26 cellular contexts compared by ENCODE assay signal in the genomic region with DNA sequence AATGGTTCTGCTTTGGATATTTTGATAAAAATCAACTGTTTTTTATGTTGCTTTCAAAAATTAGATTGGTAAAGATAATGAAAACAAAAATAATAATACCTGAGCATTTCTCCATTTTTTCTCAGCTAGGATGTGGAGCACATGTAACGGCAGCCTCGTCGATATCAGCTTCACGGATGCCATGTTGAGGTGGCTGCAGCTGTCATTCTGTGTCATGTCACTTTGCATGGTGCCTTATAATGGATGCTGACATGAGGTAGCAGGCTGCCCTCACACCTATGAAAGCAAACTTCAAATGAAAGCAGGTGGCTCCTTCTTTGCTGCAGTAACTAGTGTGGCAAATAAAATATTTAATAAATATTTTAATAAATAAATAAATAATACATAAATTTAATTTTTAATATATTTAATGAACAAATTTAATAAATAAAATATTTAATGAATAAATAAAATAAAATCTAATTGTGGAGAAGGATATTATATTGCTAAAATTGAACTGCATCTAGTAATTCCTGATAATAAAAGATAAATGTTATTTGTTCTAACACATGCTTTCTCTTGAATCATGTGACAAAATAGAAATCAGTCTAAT.
"Had no signal": no experiment of that assay in that cellular context is flagged by ENCODE, and none has a peak within 500 bp of the region (broad histone marks: within the 10 kb centered on the region; RNA-seq: fewer than 3 reads in every experiment).

No MANE protein-coding gene starts in this region.

- H3K27ac ChIP-seq: coronary artery, esophagus muscularis mucosa, foreskin keratinocyte, heart right ventricle, lower lobe of right lung, neural progenitor cell, prostate gland, sigmoid colon, spleen, testis, tibial artery had no signal

- H3K4me2 ChIP-seq: neural progenitor cell had no signal

- H3K4me3 Mint-ChIP-seq: naive B cell; natural killer cell treated with Interleukin-12 subunit alpha and Interleukin-12 subunit beta and Interleukin-15 and Interleukin-18, amount 100 ng/mL, for 72 hours; neural progenitor cell; stimulated activated memory B cell treated with anti-CD40 and anti-IgM and Interleukin-4, amounts not matched to agents 10 μg/mL and 1 μg/mL and 100 μg/mL, for 72 hours; type B pancreatic cell had no signal

- H3K9me3 ChIP-seq: esophagus muscularis mucosa, lower lobe of right lung, mucosa of descending colon, prostate gland, sigmoid colon, spleen, testis, tibial artery had no signal

- H3K9ac ChIP-seq: neural progenitor cell had no signal

- H3K9me3 Mint-ChIP-seq: neural progenitor cell had no signal

- H3K36me3 Mint-ChIP-seq: naive B cell; natural killer cell treated with Interleukin-12 subunit alpha and Interleukin-12 subunit beta and Interleukin-15 and Interleukin-18, amount 100 ng/mL, for 72 hours; neural progenitor cell; stimulated activated memory B cell treated with anti-CD40 and anti-IgM and Interleukin-4, amounts not matched to agents 10 μg/mL and 1 μg/mL and 100 μg/mL, for 72 hours had no signal

- H3K27me3 Mint-ChIP-seq: naive B cell; natural killer cell treated with Interleukin-12 subunit alpha and Interleukin-12 subunit beta and Interleukin-15 and Interleukin-18, amount 100 ng/mL, for 72 hours; stimulated activated memory B cell treated with anti-CD40 and anti-IgM and Interleukin-4, amounts not matched to agents 10 μg/mL and 1 μg/mL and 100 μg/mL, for 72 hours; type B pancreatic cell had no signal

- H3K4me1 Mint-ChIP-seq: naive B cell; neural progenitor cell; stimulated activated memory B cell treated with anti-CD40 and anti-IgM and Interleukin-4, amounts not matched to agents 10 μg/mL and 1 μg/mL and 100 μg/mL, for 72 hours had no signal

- H3K27ac Mint-ChIP-seq: naive B cell; natural killer cell treated with Interleukin-12 subunit alpha and Interleukin-12 subunit beta and Interleukin-15 and Interleukin-18, amount 100 ng/mL, for 72 hours; neural progenitor cell; stimulated activated memory B cell treated with anti-CD40 and anti-IgM and Interleukin-4, amounts not matched to agents 10 μg/mL and 1 μg/mL and 100 μg/mL, for 72 hours; type B pancreatic cell had no signal

- ATAC-seq: foreskin keratinocyte; heart right ventricle; left ventricle myocardium superior; lower lobe of right lung; mucosa of descending colon; natural killer cell treated with Interleukin-12 subunit alpha and Interleukin-12 subunit beta and Interleukin-15 and Interleukin-18, amount 100 ng/mL, for 72 hours; right cardiac atrium; stimulated activated memory B cell treated with anti-CD40 and anti-IgM and Interleukin-4, amounts not matched to agents 10 μg/mL and 1 μg/mL and 100 μg/mL, for 72 hours; stimulated activated naive CD8-positive, alpha-beta T cell treated with anti-CD3 and anti-CD28 coated beads, Interleukin-15, Interleukin-2, amounts not matched to agents 100 U/mL and 50 U/mL, for 24 hours had no signal

- H3K4me3 ChIP-seq: coronary artery, esophagus muscularis mucosa, heart right ventricle, lower lobe of right lung, mucosa of descending colon, neural progenitor cell, prostate gland, sigmoid colon, spleen, testis, tibial artery had no signal

- H3K27me3 ChIP-seq: esophagus muscularis mucosa, foreskin keratinocyte, heart right ventricle, neural progenitor cell, sigmoid colon, spleen, testis, tibial artery had no signal

- H2AFZ ChIP-seq: neural progenitor cell had no signal

- H3K36me3 ChIP-seq: esophagus muscularis mucosa, heart right ventricle, lower lobe of right lung, neural progenitor cell, prostate gland, sigmoid colon, spleen, tibial artery had no signal

- DNase-seq: dermis blood vessel endothelial cell; effector memory CD4-positive, alpha-beta T cell; foreskin keratinocyte; glutamatergic neuron; heart right ventricle; hippocampal formation; islet precursor cell; left ventricle myocardium superior; lower lobe of right lung; mucosa of descending colon; naive B cell; right cardiac atrium; sigmoid colon; spleen; stimulated activated CD4-positive, alpha-beta T cell treated with anti-CD3 and anti-CD28 coated beads, Interleukin-4, amount 100 ng/mL, for 4 hours; stimulated activated naive CD8-positive, alpha-beta T cell treated with anti-CD3 and anti-CD28 coated beads, Interleukin-15, Interleukin-2, amounts not matched to agents 100 U/mL and 50 U/mL, for 24 hours; substantia nigra; testis; tibial artery had no signal
